Comparison of ENCODE assay signal across 1 cellular context in genomic region chr10:90641731-90642130, GRCh38.
TF ChIP-seq lines count a peak whose summit lies in the region.

No MANE protein-coding gene starts in this region.

TF ChIP-seq in GM23338, 12 proteins besides CTCF, POLR2A, EP300 and RAD21 (continued from another document):
- TF ChIP-seq ZNF331 (CRISPR knock-in tag; IDR thresholded peaks at IDR 0.05; ENCODE audit: low read depth) (no peak), REST (IDR thresholded peaks at IDR 0.05; ENCODE audit: unreplicated experiment) (no peak), EZH2 (IDR thresholded peaks at IDR 0.05; ENCODE audit: low read depth, unreplicated experiment) (no peak), EZH2phosphoT487 (IDR thresholded peaks at IDR 0.05; ENCODE audit: unreplicated experiment) (no peak)
TF ChIP-seq in GM23338: peak in this region for 0.
